15 cellular contexts compared by ENCODE assay signal in genomic region chr4:31068257-31069075, GRCh38.
"Had no signal": no experiment of that assay in that cellular context is flagged by ENCODE, and none has a peak within 500 bp of the region (broad histone marks: within the 10 kb centered on the region; RNA-seq: fewer than 3 reads in every experiment).

No MANE protein-coding gene starts in this region.

- H3K27ac Mint-ChIP-seq: activated T-helper 1 cell treated with anti-CD3 and anti-CD28 coated beads, Interleukin-12 subunit alpha, Interleukin-12 subunit beta, Interleukin-2, Interleukin-4 antibody, amounts not matched to agents 30 ng/mL and 10 ng/mL and 1 ng/mL, durations not matched to agents 14 hours and 24 hours and 36 hours; naive thymus-derived CD4-positive, alpha-beta T cell; progenitor cell of endocrine pancreas had no signal

- H3K4me3 Mint-ChIP-seq: activated T-helper 1 cell treated with anti-CD3 and anti-CD28 coated beads, Interleukin-12 subunit alpha, Interleukin-12 subunit beta, Interleukin-2, Interleukin-4 antibody, amounts not matched to agents 30 ng/mL and 10 ng/mL and 1 ng/mL, durations not matched to agents 14 hours and 24 hours and 36 hours; naive thymus-derived CD4-positive, alpha-beta T cell had no signal

- ATAC-seq: naive thymus-derived CD4-positive, alpha-beta T cell; upper lobe of right lung had no signal

- H3K9me3 ChIP-seq: esophagus squamous epithelium, upper lobe of right lung had no signal

- H3K36me3 Mint-ChIP-seq: naive thymus-derived CD4-positive, alpha-beta T cell had no signal

- H3K4me1 Mint-ChIP-seq: naive thymus-derived CD4-positive, alpha-beta T cell had no signal

- H3K36me3 ChIP-seq: esophagus squamous epithelium, upper lobe of right lung had no signal

- H3K27me3 ChIP-seq: esophagus squamous epithelium, upper lobe of right lung had no signal

- H3K4me1 ChIP-seq: upper lobe of right lung had no signal

- H3K4me3 ChIP-seq: esophagus squamous epithelium, upper lobe of right lung had no signal

- DNase-seq: activated CD4-positive, CD25-positive, alpha-beta regulatory T cell treated with anti-CD3 and anti-CD28 coated beads, Interleukin-2, amount 50 U/mL, for 72 hours; caudate nucleus; esophagus squamous epithelium; hypothalamus; naive thymus-derived CD4-positive, alpha-beta T cell; occipital lobe; right cardiac atrium; small intestine; stimulated activated CD4-positive, alpha-beta T cell treated with anti-CD3 and anti-CD28 coated beads, Interleukin-4, amount 100 ng/mL, for 24 hours; stimulated activated CD8-positive, alpha-beta memory T cell treated with anti-CD3 and anti-CD28 coated beads, Interleukin-4, amount 100 ng/mL, for 48 hours; stimulated activated naive CD4-positive, alpha-beta T cell treated with Interleukin-2 at 50 U/mL for 16 hours; SW 1271; upper lobe of right lung had no signal

- H3K27me3 Mint-ChIP-seq: naive thymus-derived CD4-positive, alpha-beta T cell; progenitor cell of endocrine pancreas had no signal
